In genomic region chr17:39678340-39679116, GRCh38 we compare ENCODE assay signal across 10 cellular contexts. TPM values are rescaled to one million over a fixed set of nuclear protein-coding genes. Genes with fewer than 3 reads are reported as not detected.
DNase-seq lines count a peak whose midpoint lies in the region; ATAC-seq and TF ChIP-seq lines count a peak whose summit lies in the region.
"Had no signal": no experiment of that assay in that cellular context is flagged by ENCODE, and none has a peak within 500 bp of the region (broad histone marks: within the 10 kb centered on the region; RNA-seq: fewer than 3 reads in every experiment).

No MANE protein-coding gene starts in this region.

- H3K4me3 ChIP-seq in cardiac muscle cell (no peak overlapping the region), mucosa of descending colon (no peak overlapping the region), transverse colon (no peak overlapping the region)

- H3K27ac Mint-ChIP-seq in activated naive CD8-positive, alpha-beta T cell treated with anti-CD3 and anti-CD28 coated beads, Interleukin-2, amount 50 U/mL, for 24 hours: peak overlapping the region; percentile 29
- H3K27ac Mint-ChIP-seq: WTC11 had no signal

- ATAC-seq in left ventricle myocardium superior (no peak), mucosa of descending colon (peak; percentile 73), GM18861 (IDR thresholded peaks at IDR 0.05; ENCODE audit: unreplicated experiment) (no peak)
- ATAC-seq in activated naive CD8-positive, alpha-beta T cell treated with anti-CD3 and anti-CD28 coated beads, Interleukin-2, amount 50 U/mL, for 24 hours: no peak
- ATAC-seq: WTC11 had no signal

- WGBS in transverse colon (ENCODE audit: low coverage in 1 of 2), 2 donors: 60 to 65% methylated on average over 1 to 11 of the region's 13 CpGs

- TF ChIP-seq CTCF in cardiac muscle cell (IDR thresholded peaks at IDR 0.05; ENCODE audit: low read depth, low read length) (no peak), mucosa of descending colon (IDR thresholded peaks at IDR 0.05) (no peak), transverse colon (IDR thresholded peaks at IDR 0.05) (no peak)

- no peak overlapping the region for H3K4me3 Mint-ChIP-seq in activated naive CD8-positive, alpha-beta T cell treated with anti-CD3 and anti-CD28 coated beads, Interleukin-2, amount 50 U/mL, for 24 hours
- H3K4me3 Mint-ChIP-seq: WTC11 had no signal

- H3K9me3 ChIP-seq in cardiac muscle cell (ENCODE audit: low read depth) (no peaks in the 10 kb centered on the region), mucosa of descending colon (no peaks in the 10 kb centered on the region), transverse colon (no peaks in the 10 kb centered on the region)

- TF ChIP-seq POLR2A in transverse colon (IDR thresholded peaks at IDR 0.05): peak; percentile 24

- H3K27me3 ChIP-seq in cardiac muscle cell: no peaks in the 10 kb centered on the region
- no peaks in the 10 kb centered on the region for H3K27me3 ChIP-seq in transverse colon

- H3K36me3 ChIP-seq in cardiac muscle cell (no peaks in the 10 kb centered on the region), mucosa of descending colon (ENCODE audit: low read depth) (no peaks in the 10 kb centered on the region), transverse colon (peaks cover 0 to 6% (median 0%) of the 10 kb centered on the region in 4 donors)

- TF ChIP-seq EP300 in transverse colon (IDR thresholded peaks at IDR 0.05; ENCODE audit: low read depth): no peak

- H3K27ac ChIP-seq in cardiac muscle cell (peak overlapping the region; percentile 98), transverse colon (peak overlapping the region; percentile 64 to 82 (median 76))

- H3K9me3 Mint-ChIP-seq in activated naive CD8-positive, alpha-beta T cell treated with anti-CD3 and anti-CD28 coated beads, Interleukin-2, amount 50 U/mL, for 24 hours: no peaks in the 10 kb centered on the region
- H3K9me3 Mint-ChIP-seq: WTC11 had no signal

- no peak for DNase-seq in cardiac muscle cell (ENCODE audit: low read depth in 1 of 2, low spot score in 1 of 2)
- DNase-seq in left ventricle myocardium superior: no peak
- DNase-seq in activated naive CD8-positive, alpha-beta T cell treated with anti-CD3 and anti-CD28 coated beads, Interleukin-2, amount 50 U/mL, for 24 hours: no peak
- DNase-seq in mucosa of descending colon: peak; percentile 90 to 96 (median 91)
- DNase-seq in transverse colon: peak; percentile 91
- no peak for DNase-seq in stimulated activated naive CD4-positive, alpha-beta T cell treated with Interleukin-2 at 50 U/mL for 16 hours (lab: John Stamatoyannopoulos, UW)
- DNase-seq in GM19240 (ENCODE audit: insufficient read length, low spot score): no peak
- DNase-seq: NCI-H226 had no signal

- no peaks in the 10 kb centered on the region for H3K27me3 Mint-ChIP-seq in activated naive CD8-positive, alpha-beta T cell treated with anti-CD3 and anti-CD28 coated beads, Interleukin-2, amount 50 U/mL, for 24 hours

- peaks cover 57% of the 10 kb centered on the region for H3K4me1 ChIP-seq in cardiac muscle cell (ENCODE audit: low read depth)
- H3K4me1 ChIP-seq in mucosa of descending colon (ENCODE audit: low read depth): peaks cover 40% of the 10 kb centered on the region
- peaks cover 21 to 52% (median 51%) of the 10 kb centered on the region in 4 donors for H3K4me1 ChIP-seq in transverse colon

- intact Hi-C loops in left ventricle myocardium superior (cut with micrococcal nuclease) (no loop called here), mucosa of descending colon (cut with DNase I, micrococcal nuclease) (no loop called here), transverse colon (cut with DNase I; ENCODE audit: low total_unique reads) (no loop called here)

- H3K4me1 Mint-ChIP-seq in activated naive CD8-positive, alpha-beta T cell treated with anti-CD3 and anti-CD28 coated beads, Interleukin-2, amount 50 U/mL, for 24 hours: peaks cover 63% of the 10 kb centered on the region

- H3K36me3 Mint-ChIP-seq in activated naive CD8-positive, alpha-beta T cell treated with anti-CD3 and anti-CD28 coated beads, Interleukin-2, amount 50 U/mL, for 24 hours (ENCODE audit: low read depth): peaks cover 2% of the 10 kb centered on the region

- in situ Hi-C loops in transverse colon (cut with MboI; ENCODE audit: low pct_ligation_motif_present in 1 of 4, low pct_unique_long_range_greater_than_20kb in 1 of 4, low sequenced_read_pairs in 3 of 4): no loop called here

RNA-seq across cellular contexts. Expression of gene PGAP3, which starts 9.3 kb away (rescaled TPM):
- 22.5 and 34.2 TPM in 2 replicates for total RNA-seq in cardiac muscle cell
- polyA plus RNA-seq in cardiac muscle cell: 29.7 and 31.3 TPM in 2 replicates
- 7.3 TPM for total RNA-seq in left ventricle myocardium superior
- 10 to 100 TPM; 27.7 to 74.6 (median 47.9) TPM for total RNA-seq in mucosa of descending colon
- 10 to 100 TPM; 19.9 to 82.6 (median 46.2) TPM for total RNA-seq in transverse colon

RNA-seq across cellular contexts. Expression of gene PNMT, which starts 10.3 kb away (rescaled TPM):
- 21.0 and 27.2 TPM in 2 replicates for total RNA-seq in cardiac muscle cell
- 11.9 and 14.7 TPM in 2 replicates for polyA plus RNA-seq in cardiac muscle cell
- 5.8 TPM for total RNA-seq in left ventricle myocardium superior
- 1 to 10 TPM in 2 of 3 donors, under 1 TPM in 1; 0.23 to 2.0 (median 1.5) TPM for total RNA-seq in mucosa of descending colon
- 10 to 100 TPM in 1 of 4 donors, 1 to 10 TPM in 2, under 1 TPM in 1; 0.80 to 48.3 (median 1.3) TPM for total RNA-seq in transverse colon

RNA-seq across cellular contexts. Expression of gene TCAP, which starts 13.4 kb away (rescaled TPM):
- 61.5 and 79.1 TPM in 2 replicates for total RNA-seq in cardiac muscle cell
- 105 and 133 TPM in 2 replicates for polyA plus RNA-seq in cardiac muscle cell
- 4,965 TPM for total RNA-seq in left ventricle myocardium superior
- 1 to 10 TPM in 2 of 3 donors, under 1 TPM in 1; 0.96 to 3.4 (median 1.5) TPM for total RNA-seq in mucosa of descending colon
- total RNA-seq in transverse colon: 1 to 10 TPM in 1 of 4 donors, under 1 TPM in 1, not detected in 2; 0.64 to 1.9 TPM

RNA-seq across cellular contexts. Expression of gene ERBB2, which starts 21.3 kb away (rescaled TPM):
- 293 and 310 TPM in 2 replicates for total RNA-seq in cardiac muscle cell
- polyA plus RNA-seq in cardiac muscle cell: 194 and 235 TPM in 2 replicates
- 75.8 TPM for total RNA-seq in left ventricle myocardium superior
- 100 to 1,000 TPM; 104 to 284 (median 161) TPM for total RNA-seq in mucosa of descending colon
- total RNA-seq in transverse colon: 100 to 1,000 TPM; 175 to 439 (median 234) TPM

RNA-seq across cellular contexts. Expression of gene STARD3, which starts 41.6 kb away (rescaled TPM):
- 67.1 and 84.1 TPM in 2 replicates for total RNA-seq in cardiac muscle cell
- 47.9 and 62.6 TPM in 2 replicates for polyA plus RNA-seq in cardiac muscle cell
- total RNA-seq in left ventricle myocardium superior: 18.7 TPM
- 10 to 100 TPM; 36.1 to 58.8 (median 57.6) TPM for total RNA-seq in mucosa of descending colon
- total RNA-seq in transverse colon: 100 to 1,000 TPM in 1 of 4 donors, 10 to 100 TPM in 3; 63.5 to 193 (median 73.2) TPM

Comparison
In these comparisons a context has a peak if more than half of its experiments do, and no peak if none do; other contexts are left out.
1. RNA of gene TCAP, which starts 13.4 kb away (total RNA-seq): 4,965 TPM in left ventricle myocardium superior (single experiment); 61.5 to 79.1 TPM in cardiac muscle cell, 0.96 to 3.4 TPM in mucosa of descending colon and 0.64 to 1.9 TPM in transverse colon; every median in the first group is over 10 times any median in the second.
2. DNase-seq: peak in mucosa of descending colon (3 of 3) and transverse colon (single experiment); none in cardiac muscle cell (0 of 2), left ventricle myocardium superior (single experiment), activated naive CD8-positive, alpha-beta T cell treated with anti-CD3 and anti-CD28 coated beads, Interleukin-2, amount 50 U/mL, for 24 hours (single experiment), stimulated activated naive CD4-positive, alpha-beta T cell treated with Interleukin-2 at 50 U/mL for 16 hours (single experiment) and GM19240 (single experiment).